Comparison of ENCODE assay signal across 8 cellular contexts in genomic region chr20:32206383-32207210, GRCh38. TPM values are rescaled to one million over a fixed set of nuclear protein-coding genes. Genes with fewer than 3 reads are reported as not detected.
DNase-seq lines count a peak whose midpoint lies in the region; FAIRE-seq and TF ChIP-seq lines count a peak whose summit lies in the region.

No MANE protein-coding gene starts in this region.

- peaks cover 3% of the 10 kb centered on the region for H3K36me3 Mint-ChIP-seq in neural crest cell (ENCODE audit: low read depth)

- H3K9me3 ChIP-seq in ectodermal cell (ENCODE audit: control insufficient read depth, low read length): no peaks in the 10 kb centered on the region

- 36 to 38% methylated on average over 10 of the region's 10 CpGs for WGBS in ectodermal cell, 2 experiments

- peak overlapping the region; percentile 99 for H3K4me3 Mint-ChIP-seq in neural crest cell

- H3K9me3 Mint-ChIP-seq in neural crest cell: no peaks in the 10 kb centered on the region

- no peak for FAIRE-seq in urothelium cell line (lab: Jason Lieb, UNC)

- peak overlapping the region; percentile 56 for H3K27ac ChIP-seq in ectodermal cell (ENCODE audit: insufficient read depth, low read depth, low read length, poor library complexity, severe bottlenecking)

- H3K4me3 ChIP-seq in ectodermal cell (ENCODE audit: insufficient read depth, low read depth, low read length): peak overlapping the region; percentile 74

- peaks cover 35% of the 10 kb centered on the region for H3K4me1 ChIP-seq in ectodermal cell (ENCODE audit: control insufficient read depth, insufficient read depth, low read length)

- H3K27me3 Mint-ChIP-seq in neural crest cell (ENCODE audit: low read depth): no peaks in the 10 kb centered on the region

- peaks cover 74% of the 10 kb centered on the region for H3K4me1 Mint-ChIP-seq in neural crest cell

- no peaks in the 10 kb centered on the region for H3K27me3 ChIP-seq in ectodermal cell (ENCODE audit: control insufficient read depth, insufficient read depth, low read length, poor library complexity, severe bottlenecking)

- TF ChIP-seq CTCF in neural crest cell (conservative IDR thresholded peaks at IDR 0.05): no peak

- peak overlapping the region; percentile 98 for H3K27ac Mint-ChIP-seq in neural crest cell (ENCODE audit: unreplicated experiment)

- peaks cover 4% of the 10 kb centered on the region for H3K36me3 ChIP-seq in ectodermal cell (ENCODE audit: control insufficient read depth, insufficient read depth, low read length)

- DNase-seq in COLO829 (ENCODE audit: low spot score): peak; percentile 43
- DNase-seq in RKO (ENCODE audit: low spot score): peak; percentile 41
- no peak for DNase-seq in neural crest cell (ENCODE audit: low read depth, low spot score)
- no peak for DNase-seq in NCI-H2196 treated with DMSO at 0.1 percent for 48 hours (lab: John Stamatoyannopoulos, UW; ENCODE audit: unreplicated experiment)
- no peak for DNase-seq in kidney glomerular epithelial cell (lab: John Stamatoyannopoulos, UW)
- DNase-seq in urothelium cell line (ENCODE audit: low spot score): no peak
- DNase-seq in NCI-H524 (lab: John Stamatoyannopoulos, UW): no peak

RNA-seq across cellular contexts. Expression of gene PLAGL2, which starts 0.9 kb away (rescaled TPM):
- 39.5 TPM for polyA plus RNA-seq in ectodermal cell (2013, experiment 1 of 4)
- 50.9 TPM for polyA plus RNA-seq in ectodermal cell (2013, experiment 2 of 4)
- polyA plus RNA-seq in ectodermal cell (2013, experiment 3 of 4): 35.8 TPM
- 43.2 TPM for polyA plus RNA-seq in ectodermal cell (2013, experiment 4 of 4)
- 70.4 and 71.1 TPM in 2 replicates for total RNA-seq in neural crest cell

RNA-seq across cellular contexts. Expression of gene POFUT1, which starts 1.1 kb away (rescaled TPM):
- 27.3 TPM for polyA plus RNA-seq in ectodermal cell (2013, experiment 1 of 4)
- 30.4 TPM for polyA plus RNA-seq in ectodermal cell (2013, experiment 2 of 4)
- 19.1 TPM for polyA plus RNA-seq in ectodermal cell (2013, experiment 3 of 4)
- polyA plus RNA-seq in ectodermal cell (2013, experiment 4 of 4): 21.5 TPM
- total RNA-seq in neural crest cell: 47.5 and 51.4 TPM in 2 replicates

Comparison
In these comparisons a context has a peak if more than half of its experiments do, and no peak if none do; other contexts are left out.
1. DNase-seq: peak in COLO829 (single experiment) and RKO (single experiment); none in neural crest cell (single experiment), NCI-H2196 treated with DMSO at 0.1 percent for 48 hours (single experiment), kidney glomerular epithelial cell (single experiment), urothelium cell line (single experiment) and NCI-H524 (0 of 2).